1 cellular context compared by ENCODE assay signal in genomic region chr2:226799976-226800940, GRCh38.
A peak's percentile ranks its signal among the peaks of the same experiment; 100 is the strongest.
TF ChIP-seq lines count a peak whose summit lies in the region.

No MANE protein-coding gene starts in this region.

TF ChIP-seq in HepG2, 621 proteins besides CTCF, POLR2A, EP300 and RAD21 (continued from another document and continues in another):
- TF ChIP-seq HINFP (CRISPR knock-in tag; IDR thresholded peaks at IDR 0.05; ENCODE audit: low read depth): peak; percentile 48
- TF ChIP-seq ZNF556 (CRISPR knock-in tag; IDR thresholded peaks at IDR 0.05; ENCODE audit: borderline replicate concordance): peak; percentile 95
- TF ChIP-seq ZNF282 (IDR thresholded peaks at IDR 0.05; ENCODE audit: partially characterized antibody): peak; percentile 97
- TF ChIP-seq ZNF3 (CRISPR knock-in tag; IDR thresholded peaks at IDR 0.05): 0 out of 2 replicates have a peak, but pooled peaks have one; percentile 29
- TF ChIP-seq ZBTB34 (CRISPR knock-in tag; IDR thresholded peaks at IDR 0.05): peak; percentile 73; the same call in 1 of the 2 replicates
- no peak; the same call in 1 of the 2 replicates for TF ChIP-seq ZNF512B (CRISPR knock-in tag; IDR thresholded peaks at IDR 0.05; ENCODE audit: borderline replicate concordance)
- TF ChIP-seq ZSCAN30 (CRISPR knock-in tag; IDR thresholded peaks at IDR 0.05): no peak
- peak; percentile 98 for TF ChIP-seq MEF2D (CRISPR knock-in tag; IDR thresholded peaks at IDR 0.05)
- TF ChIP-seq ZNF326 (CRISPR knock-in tag; IDR thresholded peaks at IDR 0.05; ENCODE audit: borderline replicate concordance): no peak
- peak; percentile 94; the same call in 1 of the 2 replicates for TF ChIP-seq ZNF790 (CRISPR knock-in tag; IDR thresholded peaks at IDR 0.05; ENCODE audit: borderline replicate concordance)
- TF ChIP-seq WIZ (CRISPR knock-in tag; IDR thresholded peaks at IDR 0.05): peak; percentile 83; the same call in 1 of the 2 replicates
- no peak for TF ChIP-seq ZNF251 (CRISPR knock-in tag; IDR thresholded peaks at IDR 0.05)
- TF ChIP-seq MXD4 (CRISPR knock-in tag; IDR thresholded peaks at IDR 0.05): no peak; the same call in 1 of the 2 replicates
- TF ChIP-seq RFXANK (CRISPR knock-in tag; IDR thresholded peaks at IDR 0.05): peak; percentile 23; the same call in 1 of the 2 replicates
- peak; percentile 90 for TF ChIP-seq ASH2L (IDR thresholded peaks at IDR 0.05; ENCODE audit: insufficient read length, low read depth, low read length)
- TF ChIP-seq ZMAT3 (CRISPR knock-in tag; conservative IDR thresholded peaks at IDR 0.05): peak; percentile 78; the same call in 1 of the 2 replicates
- TF ChIP-seq ZNF609 (CRISPR knock-in tag; IDR thresholded peaks at IDR 0.05; ENCODE audit: borderline replicate concordance): peak; percentile 100
- TF ChIP-seq XRCC5 (optimal IDR thresholded peaks at IDR 0.05; ENCODE audit: low read length): no peak
- no peak for TF ChIP-seq CCAR2 (optimal IDR thresholded peaks at IDR 0.05; ENCODE audit: low read depth, low read length)
- no peak for TF ChIP-seq ZNF207 (IDR thresholded peaks at IDR 0.05; ENCODE audit: borderline replicate concordance)
- peak; percentile 96 for TF ChIP-seq TBL1XR1 (IDR thresholded peaks at IDR 0.05; ENCODE audit: borderline replicate concordance, low read length, partially characterized antibody)
- peak; percentile 98 for TF ChIP-seq NR2F2 (IDR thresholded peaks at IDR 0.05; ENCODE audit: borderline replicate concordance, low read depth)
- no peak for TF ChIP-seq SYNCRIP (IDR thresholded peaks at IDR 0.05; ENCODE audit: insufficient read depth, low read depth, low read length)
- peak; percentile 90 for TF ChIP-seq SIX1 (CRISPR knock-in tag; IDR thresholded peaks at IDR 0.05; ENCODE audit: borderline replicate concordance)
- TF ChIP-seq ZBTB49 (CRISPR knock-in tag; IDR thresholded peaks at IDR 0.05; ENCODE audit: borderline replicate concordance): no peak
- TF ChIP-seq MED1 (CRISPR knock-in tag; IDR thresholded peaks at IDR 0.05): peak; percentile 99
- peak; percentile 99 for TF ChIP-seq ZNF503 (CRISPR knock-in tag; IDR thresholded peaks at IDR 0.05)
- TF ChIP-seq E2F2 (CRISPR knock-in tag; IDR thresholded peaks at IDR 0.05; ENCODE audit: borderline replicate concordance): peak; percentile 50; the same call in 1 of the 2 replicates
- TF ChIP-seq ZNF704 (CRISPR knock-in tag; IDR thresholded peaks at IDR 0.05; ENCODE audit: borderline replicate concordance): no peak
- no peak for TF ChIP-seq ZNF713 (CRISPR knock-in tag; IDR thresholded peaks at IDR 0.05)
- peak; percentile 88; the same call in 1 of the 2 replicates for TF ChIP-seq SMAD3 (CRISPR knock-in tag; IDR thresholded peaks at IDR 0.05)
- peak; percentile 68 for TF ChIP-seq ZNF629 (CRISPR knock-in tag; conservative IDR thresholded peaks at IDR 0.05)
- TF ChIP-seq KMT2A (CRISPR knock-in tag; IDR thresholded peaks at IDR 0.05): peak; percentile 39; the same call in 1 of the 2 replicates
- peak; percentile 90 for TF ChIP-seq BRF2 (CRISPR knock-in tag; IDR thresholded peaks at IDR 0.05)
- no peak for TF ChIP-seq ATF7 (IDR thresholded peaks at IDR 0.05)
- peak; percentile 45; the same call in 1 of the 2 replicates for TF ChIP-seq ATF7 (CRISPR knock-in tag; IDR thresholded peaks at IDR 0.05)
- TF ChIP-seq NR0B2 (CRISPR knock-in tag; IDR thresholded peaks at IDR 0.05): no peak
- peak; percentile 68; the same call in 1 of the 2 replicates for TF ChIP-seq KAT8 (CRISPR knock-in tag; IDR thresholded peaks at IDR 0.05)
- no peak for TF ChIP-seq REL (CRISPR knock-in tag; conservative IDR thresholded peaks at IDR 0.05)
